Comparison of ENCODE assay signal across 8 cellular contexts in genomic region chr7:27131390-27131819, GRCh38. TPM values are rescaled to one million over a fixed set of nuclear protein-coding genes. Genes with fewer than 3 reads are reported as not detected.
DNase-seq lines count a peak whose midpoint lies in the region; ATAC-seq and TF ChIP-seq lines count a peak whose summit lies in the region.

No MANE protein-coding gene starts in this region.

- H3K4me3 Mint-ChIP-seq in activated CD8-positive, alpha-beta T cell treated with anti-CD3 and anti-CD28 coated beads for 36 hours = peak overlapping the region; percentile 60
- peak overlapping the region; percentile 62 to 83 (median 80) for H3K4me3 Mint-ChIP-seq in immature natural killer cell

- intact Hi-C loops in activated CD8-positive, alpha-beta T cell treated with anti-CD3 and anti-CD28 coated beads for 36 hours (cut with micrococcal nuclease) = no loop called here

- peaks cover 3% of the 10 kb centered on the region for H3K36me3 Mint-ChIP-seq in activated CD8-positive, alpha-beta T cell treated with anti-CD3 and anti-CD28 coated beads for 36 hours (ENCODE audit: low read depth)
- H3K36me3 Mint-ChIP-seq in immature natural killer cell = no peaks in the 10 kb centered on the region

- H2AFZ ChIP-seq in smooth muscle cell (ENCODE audit: low read depth) = peak overlapping the region; percentile 94

- H4K20me1 ChIP-seq in smooth muscle cell (ENCODE audit: low read depth) = no peaks in the 10 kb centered on the region

- H3K27me3 Mint-ChIP-seq in activated CD8-positive, alpha-beta T cell treated with anti-CD3 and anti-CD28 coated beads for 36 hours = peaks cover 32% of the 10 kb centered on the region
- H3K27me3 Mint-ChIP-seq in immature natural killer cell (ENCODE audit: low read depth in 3 of 3) = peaks cover 5 to 12% (median 11%) of the 10 kb centered on the region in 3 donors

- no peak for ATAC-seq in activated CD8-positive, alpha-beta T cell treated with anti-CD3 and anti-CD28 coated beads for 36 hours
- no peak for ATAC-seq in GM19395 (IDR thresholded peaks at IDR 0.05; ENCODE audit: unreplicated experiment)

- no peaks in the 10 kb centered on the region for H3K9me3 ChIP-seq in smooth muscle cell (replicated peaks; ENCODE audit: low read depth)

- H3K9me3 Mint-ChIP-seq in activated CD8-positive, alpha-beta T cell treated with anti-CD3 and anti-CD28 coated beads for 36 hours = no peaks in the 10 kb centered on the region
- H3K9me3 Mint-ChIP-seq in immature natural killer cell = no peaks in the 10 kb centered on the region

- H3K79me2 ChIP-seq in smooth muscle cell (ENCODE audit: low read depth) = no peaks in the 10 kb centered on the region

- H3K4me2 ChIP-seq in smooth muscle cell = peak overlapping the region; percentile 88

- no peaks in the 10 kb centered on the region for H3F3A ChIP-seq in smooth muscle cell (ENCODE audit: low read depth)

- H3K4me1 ChIP-seq in smooth muscle cell (ENCODE audit: low read depth) = peaks cover 7% of the 10 kb centered on the region

- H3K4me1 Mint-ChIP-seq in activated CD8-positive, alpha-beta T cell treated with anti-CD3 and anti-CD28 coated beads for 36 hours (ENCODE audit: low read depth) = peaks cover 19% of the 10 kb centered on the region
- peaks cover 6 to 21% of the 10 kb centered on the region in 2 donors for H3K4me1 Mint-ChIP-seq in immature natural killer cell

- no peak overlapping the region for H3K27ac Mint-ChIP-seq in activated CD8-positive, alpha-beta T cell treated with anti-CD3 and anti-CD28 coated beads for 36 hours
- H3K27ac Mint-ChIP-seq in immature natural killer cell = peak overlapping the region in 3 of 6 donors; percentile 21 to 84 (median 53)

- H3K27ac ChIP-seq in smooth muscle cell (ENCODE audit: low read depth) = no peak overlapping the region

- CTCF ChIA-PET in activated CD8-positive, alpha-beta T cell treated with anti-CD3 and anti-CD28 coated beads for 36 hours (lab: Charles Lee) = interaction anchor here (0.8 to 1.5 kb wide), 4 partner anchors 10 to 24 kb away, joined by 3 to 5 read pairs (median 4); partner anchors contain the start of gene HOXA5

- H3K4me3 ChIP-seq in HFF-Myc (replicated peaks; ENCODE audit: low read depth, low read length) (peak overlapping the region; percentile 42), smooth muscle cell (peak overlapping the region; percentile 60)

- DNase-seq in HFF-Myc (ENCODE audit: extremely low read depth, low read depth) = no peak
- no peak for DNase-seq in activated CD8-positive, alpha-beta T cell treated with anti-CD3 and anti-CD28 coated beads for 36 hours
- no peak for DNase-seq in immature natural killer cell
- no peak for DNase-seq in smooth muscle cell (lab: John Stamatoyannopoulos, UW; ENCODE audit: unreplicated experiment)
- DNase-seq in CD1c-positive myeloid dendritic cell (ENCODE audit: extremely low spot score) = no peak
- DNase-seq in NCI-H2171 (lab: John Stamatoyannopoulos, UW) = no peak
- no peak for DNase-seq in DMS114 treated with DMSO at 0.1 percent for 48 hours (lab: John Stamatoyannopoulos, UW; ENCODE audit: unreplicated experiment)

- 19% methylated on average over 12 of the region's 12 CpGs for WGBS in smooth muscle cell (ENCODE audit: low lambda C conversion rate)

- TF ChIP-seq CTCF in HFF-Myc (IDR thresholded peaks at IDR 0.05; ENCODE audit: low read depth, low read length, missing control alignments) (no peak), smooth muscle cell (IDR thresholded peaks at IDR 0.05; ENCODE audit: borderline replicate concordance, insufficient read depth, poor library complexity, severe bottlenecking) (no peak)
- TF ChIP-seq CTCF in activated CD8-positive, alpha-beta T cell treated with anti-CD3 and anti-CD28 coated beads for 36 hours (IDR thresholded peaks at IDR 0.05) = no peak

- no peaks in the 10 kb centered on the region for H3K36me3 ChIP-seq in smooth muscle cell (ENCODE audit: low read depth)

- H3K27me3 ChIP-seq in smooth muscle cell (ENCODE audit: low read depth) = peaks cover 100% of the 10 kb centered on the region

- POLR2A ChIA-PET in activated CD8-positive, alpha-beta T cell treated with anti-CD3 and anti-CD28 coated beads for 36 hours (lab: Charles Lee) = no interaction called here

- H3K9ac ChIP-seq in smooth muscle cell (ENCODE audit: low read depth) = no peak overlapping the region

RNA-seq across cellular contexts. Expression of gene HOXA4, which starts 0.8 kb away (rescaled TPM):
- under 1 TPM in 1 of 2 experiments, not detected in 1; 0.25 TPM for total RNA-seq in activated CD8-positive, alpha-beta T cell treated with anti-CD3 and anti-CD28 coated beads for 36 hours
- polyA plus RNA-seq in immature natural killer cell (1 to 10 TPM in 1 of 3 donors, under 1 TPM in 1, not detected in 1; 0.51 to 1.2 TPM), smooth muscle cell (0.22 TPM in 1 of 2 replicates, not detected in the other)
- total RNA-seq in smooth muscle cell = 1.4 TPM in 1 of 2 replicates, not detected in the other

RNA-seq across cellular contexts. Expression of gene HOXA5, which starts 12.1 kb away (rescaled TPM):
- not detected for total RNA-seq in activated CD8-positive, alpha-beta T cell treated with anti-CD3 and anti-CD28 coated beads for 36 hours
- polyA plus RNA-seq in immature natural killer cell = 1 to 10 TPM in 1 of 3 donors, under 1 TPM in 2; 0.42 to 1.1 (median 0.73) TPM
- 0.67 and 2.1 TPM in 2 replicates for total RNA-seq in smooth muscle cell
- 0.11 and 0.98 TPM in 2 replicates for polyA plus RNA-seq in smooth muscle cell

RNA-seq across cellular contexts. Expression of gene HOXA6, which starts 16.2 kb away (rescaled TPM):
- not detected for total RNA-seq in activated CD8-positive, alpha-beta T cell treated with anti-CD3 and anti-CD28 coated beads for 36 hours
- 1 to 10 TPM in 1 of 3 donors, under 1 TPM in 1, not detected in 1; 0.52 to 3.8 TPM for polyA plus RNA-seq in immature natural killer cell
- total RNA-seq in smooth muscle cell = 0.58 TPM in 1 of 2 replicates, not detected in the other
- polyA plus RNA-seq in smooth muscle cell = 0.56 TPM in 1 of 2 replicates, not detected in the other

RNA-seq across cellular contexts. Expression of gene HOXA3, which starts 21.0 kb away (rescaled TPM):
- total RNA-seq in activated CD8-positive, alpha-beta T cell treated with anti-CD3 and anti-CD28 coated beads for 36 hours = not detected
- under 1 TPM in 1 of 3 donors, not detected in 2; 0.13 TPM for polyA plus RNA-seq in immature natural killer cell
- total RNA-seq in smooth muscle cell = 0.13 TPM in 1 of 2 replicates, not detected in the other
- 0.31 and 0.83 TPM in 2 replicates for polyA plus RNA-seq in smooth muscle cell

RNA-seq across cellular contexts. Expression of gene HOXA7, which starts 25.1 kb away (rescaled TPM):
- not detected for total RNA-seq in activated CD8-positive, alpha-beta T cell treated with anti-CD3 and anti-CD28 coated beads for 36 hours
- 1 to 10 TPM in 2 of 3 donors, not detected in 1; 1.0 to 4.2 TPM for polyA plus RNA-seq in immature natural killer cell
- 0.72 TPM in 1 of 2 replicates, not detected in the other for total RNA-seq in smooth muscle cell
- polyA plus RNA-seq in smooth muscle cell = 1.2 and 1.6 TPM in 2 replicates
